ENCODE assay signal across 9 cellular contexts in genomic region chr7:149692557-149692982, GRCh38.
DNase-seq lines count a peak whose midpoint lies in the region; ATAC-seq and TF ChIP-seq lines count a peak whose summit lies in the region.
"Had no signal": no experiment of that assay in that cellular context is flagged by ENCODE, and none has a peak within 500 bp of the region (broad histone marks: within the 10 kb centered on the region; RNA-seq: fewer than 3 reads in every experiment).

No MANE protein-coding gene starts in this region.

- H3K9me3 ChIP-seq in IMR-90 (ENCODE audit: control insufficient read depth, insufficient read depth, low read length) (peaks cover 2% of the 10 kb centered on the region; the same call in 1 of the 2 replicates), stomach (peaks cover 0 to 19% (median 8%) of the 10 kb centered on the region in 4 donors)

- no TSS peak for BruUV-seq in IMR-90 (replicated peaks; lab: Mats Ljungman, UMichigan)

- H2AFZ ChIP-seq in IMR-90 (replicated peaks; ENCODE audit: low read length, poor library complexity) = peak overlapping the region; percentile 56

- in situ Hi-C loops in IMR-90 (cut with MboI; ENCODE audit: low sequenced_read_pairs) = no loop called here
- in situ Hi-C loops in GM13976 (cut with MboI; ENCODE audit: low sequenced_read_pairs, unreplicated experiment) = no loop called here

- no peak overlapping the region for H4K91ac ChIP-seq in IMR-90 (ENCODE audit: insufficient read depth, low read depth, low read length)

- dilution Hi-C loops in IMR-90 (cut with HindIII; ENCODE audit: low sequenced_read_pairs, unreplicated experiment) = no loop called here

- POLR2A ChIA-PET in IMR-90 (lab: Charles Lee; ENCODE audit: unreplicated experiment) = no interaction called here

- no peaks in the 10 kb centered on the region for H3K79me1 ChIP-seq in IMR-90 (ENCODE audit: low read depth in 1 of 2, low read length in 2 of 2)

- H3K23ac ChIP-seq in IMR-90 (ENCODE audit: low read depth, low read length) = no peak overlapping the region

- no peak overlapping the region for H2AK5ac ChIP-seq in IMR-90 (ENCODE audit: low read depth, low read length)

- TF ChIP-seq POLR2A in IMR-90 (IDR thresholded peaks at IDR 0.05; ENCODE audit: low read depth, low read length) = no peak
- no peak for TF ChIP-seq POLR2A in stomach (IDR thresholded peaks at IDR 0.05)

- H3K4ac ChIP-seq in IMR-90 (ENCODE audit: low read depth, low read length) = no peak overlapping the region

- no peak overlapping the region for H4K8ac ChIP-seq in IMR-90 (ENCODE audit: low read depth in 2 of 2, low read length in 2 of 2)

- H3K36me3 ChIP-seq in IMR-90 (ENCODE audit: control insufficient read depth, insufficient read depth, low read length) = no peaks in the 10 kb centered on the region
- H3K36me3 ChIP-seq in stomach = no peaks in the 10 kb centered on the region
- H3K36me3 ChIP-seq: tibial nerve had no signal

- H3K4me1 ChIP-seq in IMR-90 (ENCODE audit: control insufficient read depth, insufficient read depth, low read length) = no peaks in the 10 kb centered on the region
- H3K4me1 ChIP-seq in stomach = peaks cover 0 to 18% (median 7%) of the 10 kb centered on the region in 4 donors

- H3K4me3 ChIP-seq in IMR-90 (ENCODE audit: insufficient read depth, low read depth, low read length) (no peak overlapping the region), choroid plexus epithelial cell (ENCODE audit: low read depth, low read length) (peak overlapping the region; percentile 42), stomach (peak overlapping the region in 3 of 4 donors; percentile 22 to 28 (median 28))

- no peak overlapping the region for H3K27ac ChIP-seq in IMR-90 (ENCODE audit: insufficient read depth, low read length)
- peak overlapping the region in 1 of 5 donors; percentile 11 for H3K27ac ChIP-seq in stomach
- H3K27ac ChIP-seq: tibial nerve had no signal

- H2BK20ac ChIP-seq in IMR-90 (ENCODE audit: low read depth, low read length) = no peak overlapping the region

- H2BK15ac ChIP-seq in IMR-90 (ENCODE audit: low read depth, low read length) = no peak overlapping the region

- TF ChIP-seq EP300 in stomach (IDR thresholded peaks at IDR 0.05) = no peak

- no peak for TF ChIP-seq CTCF in IMR-90 (conservative IDR thresholded peaks at IDR 0.05; ENCODE audit: low read depth, low read length)
- no peak for TF ChIP-seq CTCF in choroid plexus epithelial cell (conservative IDR thresholded peaks at IDR 0.05; ENCODE audit: low read depth, low read length)
- no peak for TF ChIP-seq CTCF in stomach (IDR thresholded peaks at IDR 0.05)
- no peak for TF ChIP-seq CTCF in GM13976 (IDR thresholded peaks at IDR 0.05; ENCODE audit: borderline replicate concordance, control extremely low read depth, extremely low read depth, insufficient read depth, missing control alignments)

- no peak overlapping the region for H4K5ac ChIP-seq in IMR-90 (ENCODE audit: low read depth, low read length)

- no peak for ATAC-seq in IMR-90 (ENCODE audit: low read depth)

- no peak overlapping the region for H3K14ac ChIP-seq in IMR-90 (replicated peaks; ENCODE audit: low read depth, low read length)

- no peak for TF ChIP-seq RAD21 in IMR-90 (IDR thresholded peaks at IDR 0.05; ENCODE audit: low read length)

- H2BK5ac ChIP-seq in IMR-90 (ENCODE audit: low read depth, low read length, poor library complexity, severe bottlenecking) = no peak overlapping the region

- no peak overlapping the region for H2AK9ac ChIP-seq in IMR-90 (replicated peaks; ENCODE audit: low read depth, low read length, poor library complexity)

- no peak overlapping the region for H3K9ac ChIP-seq in IMR-90 (ENCODE audit: low read depth, low read length)

- DNase-seq in IMR-90 (no peak), choroid plexus epithelial cell (ENCODE audit: low read depth) (no peak), islet precursor cell (peak; percentile 61), stomach (no peak), NCI-H187 (lab: John Stamatoyannopoulos, UW) (no peak), GM13976 (ENCODE audit: low spot score) (no peak)
- DNase-seq in activated CD4-positive, alpha-beta T cell treated with anti-CD3 and anti-CD28 coated beads for 4 hours = no peak
- DNase-seq: NCI-H187 treated with DMSO at 0.1 percent for 48 hours had no signal

- no peak overlapping the region for H3K56ac ChIP-seq in IMR-90 (ENCODE audit: extremely low read depth, insufficient read depth, low read length)

- no peak overlapping the region for H2BK120ac ChIP-seq in IMR-90 (ENCODE audit: low read depth, low read length)

- peak overlapping the region; percentile 5; the same call in 1 of the 2 replicates for H3K4me2 ChIP-seq in IMR-90 (ENCODE audit: low read depth, low read length)

- H3K18ac ChIP-seq in IMR-90 (ENCODE audit: low read depth, low read length) = no peak overlapping the region

- no peaks in the 10 kb centered on the region for H3K9me1 ChIP-seq in IMR-90 (ENCODE audit: insufficient read depth, low read length)

- CTCF ChIA-PET in IMR-90 (lab: Yijun Ruan, JAX) = no interaction called here

- intact Hi-C loops in IMR-90 (cut with micrococcal nuclease) = no loop called here
- intact Hi-C loops in stomach (cut with DNase I; ENCODE audit: low total_unique reads) = no loop called here

- 12% methylated on average over 11 of the region's 43 CpGs; no CpG with 5 or more reads in 1 of the 2 experiments for WGBS in IMR-90 (ENCODE audit: extremely low coverage in 2 of 2, insufficient read length in 1 of 2), 2 experiments
- 10 to 17% (median 14%) methylated on average over 19 to 43 of the region's 43 CpGs for WGBS in stomach, 5 donors

- no peaks in the 10 kb centered on the region for H4K20me1 ChIP-seq in IMR-90 (ENCODE audit: insufficient read depth, low read length)

- peaks cover 16% of the 10 kb centered on the region for H3K27me3 ChIP-seq in IMR-90 (ENCODE audit: control insufficient read depth, insufficient read depth, low read length)
- H3K27me3 ChIP-seq in stomach = peaks cover 0 to 59% (median 30%) of the 10 kb centered on the region in 3 donors

TF ChIP-seq in IMR-90, 13 proteins besides CTCF, POLR2A, EP300 and RAD21:
- no peak for TF ChIP-seq BHLHE40 (IDR thresholded peaks at IDR 0.05; ENCODE audit: low read depth, low read length)
- TF ChIP-seq ELK1 (IDR thresholded peaks at IDR 0.05; ENCODE audit: borderline replicate concordance, low read depth, low read length) = no peak
